ENCODE assay signal across 16 cellular contexts in genomic region chr14:87334997-87335675, GRCh38.
DNase-seq lines count a peak whose midpoint lies in the region; ATAC-seq and TF ChIP-seq lines count a peak whose summit lies in the region.
"Had no signal": no experiment of that assay in that cellular context is flagged by ENCODE, and none has a peak within 500 bp of the region (broad histone marks: within the 10 kb centered on the region; RNA-seq: fewer than 3 reads in every experiment).

No MANE protein-coding gene starts in this region.

- peak; percentile 55 for ATAC-seq in foreskin keratinocyte
- ATAC-seq: esophagus mucosa had no signal

- H3K9ac ChIP-seq in adipocyte (ENCODE audit: low read length) = peak overlapping the region; percentile 33

- intact Hi-C loops in adrenal gland (cut with DNase I) = no loop called here

- DNase-seq in HT1080 (ENCODE audit: low read depth) (peak; percentile 42), adipocyte (ENCODE audit: low read depth) (no peak), foreskin keratinocyte (peak in 1 of 2 donors; percentile 47), adrenal gland (no peak), NCI-H187 (lab: John Stamatoyannopoulos, UW) (no peak), cerebellar nuclear complex (lab: John Stamatoyannopoulos, UW) (no peak)
- no peak for DNase-seq in stimulated activated CD4-positive, alpha-beta T cell treated with anti-CD3 and anti-CD28 coated beads, Interleukin-12 subunit alpha, Interleukin-12 subunit beta, amount 100 ng/mL, for 4 hours
- DNase-seq: activated CD4-positive, alpha-beta T cell treated with anti-CD3 and anti-CD28 coated beads, Interleukin-2, amount 50 U/mL, for 4 hours; H7; left ventricle myocardium inferior; naive B cell; NCI-H1092; NCI-H226 had no signal

- no peak overlapping the region for H2AFZ ChIP-seq in ACC112 (ENCODE audit: low read length, unreplicated experiment)

- no peak for TF ChIP-seq POLR2A in adrenal gland (IDR thresholded peaks at IDR 0.05)

- H3K27ac ChIP-seq in ACC112 (ENCODE audit: low read depth, low read length) (no peak overlapping the region), foreskin keratinocyte (no peak overlapping the region), adrenal gland (no peak overlapping the region)
- H3K27ac ChIP-seq: left ventricle myocardium inferior, thoracic aorta had no signal

- H3K27me3 ChIP-seq in ACC112 (ENCODE audit: insufficient read depth, low read length) = no peaks in the 10 kb centered on the region
- no peaks in the 10 kb centered on the region for H3K27me3 ChIP-seq in adipocyte (replicated peaks; ENCODE audit: control insufficient read depth, insufficient read depth, low read length)
- H3K27me3 ChIP-seq in foreskin keratinocyte = no peaks in the 10 kb centered on the region
- H3K27me3 ChIP-seq in adrenal gland = no peaks in the 10 kb centered on the region

- H3K36me3 ChIP-seq in ACC112 (ENCODE audit: insufficient read depth, low read length) = no peaks in the 10 kb centered on the region
- no peaks in the 10 kb centered on the region for H3K36me3 ChIP-seq in adipocyte (ENCODE audit: control insufficient read depth, insufficient read depth, low read length, severe bottlenecking)
- no peaks in the 10 kb centered on the region for H3K36me3 ChIP-seq in adrenal gland (replicated peaks in 1 of 2)
- H3K36me3 ChIP-seq: left ventricle myocardium inferior, thoracic aorta had no signal

- H3K79me2 ChIP-seq in ACC112 (ENCODE audit: control insufficient read depth, insufficient read depth, low read length, unreplicated experiment) = no peaks in the 10 kb centered on the region

- peak overlapping the region; percentile 29; the same call in 1 of the 2 replicates for H3K4me3 ChIP-seq in ACC112 (ENCODE audit: low read depth, low read length)
- H3K4me3 ChIP-seq in adipocyte (ENCODE audit: low read length) = peak overlapping the region; percentile 67
- H3K4me3 ChIP-seq in adrenal gland = no peak overlapping the region
- H3K4me3 ChIP-seq: left ventricle myocardium inferior, thoracic aorta had no signal

- H3K4me1 ChIP-seq in ACC112 (ENCODE audit: control insufficient read depth, insufficient read depth, low read length, unreplicated experiment) = no peaks in the 10 kb centered on the region
- peaks cover 8% of the 10 kb centered on the region for H3K4me1 ChIP-seq in adipocyte (ENCODE audit: control insufficient read depth, insufficient read depth, low read length)
- peaks cover 7% of the 10 kb centered on the region for H3K4me1 ChIP-seq in foreskin keratinocyte
- no peaks in the 10 kb centered on the region for H3K4me1 ChIP-seq in adrenal gland (replicated peaks in 1 of 2)
- H3K4me1 ChIP-seq: left ventricle myocardium inferior had no signal

- 74 to 88% (median 83%) methylated on average over 2 of the region's 2 CpGs for WGBS in adrenal gland, 4 donors

- H3K9me3 ChIP-seq in adipocyte (ENCODE audit: control insufficient read depth, low read length) = no peaks in the 10 kb centered on the region
- no peaks in the 10 kb centered on the region for H3K9me3 ChIP-seq in adrenal gland (replicated peaks in 1 of 3)
- H3K9me3 ChIP-seq: left ventricle myocardium inferior, thoracic aorta had no signal

- TF ChIP-seq CTCF in foreskin keratinocyte (conservative IDR thresholded peaks at IDR 0.05) (peak; percentile 75), adrenal gland (IDR thresholded peaks at IDR 0.05) (no peak)

Comparison
In these comparisons a context has a peak if more than half of its experiments do, and no peak if none do; other contexts are left out.
1. H3K4me3 ChIP-seq: peak in ACC112 (single experiment) and adipocyte (single experiment); none in adrenal gland (0 of 4).